ENCODE assay signal across 8 cellular contexts in the genomic region with DNA sequence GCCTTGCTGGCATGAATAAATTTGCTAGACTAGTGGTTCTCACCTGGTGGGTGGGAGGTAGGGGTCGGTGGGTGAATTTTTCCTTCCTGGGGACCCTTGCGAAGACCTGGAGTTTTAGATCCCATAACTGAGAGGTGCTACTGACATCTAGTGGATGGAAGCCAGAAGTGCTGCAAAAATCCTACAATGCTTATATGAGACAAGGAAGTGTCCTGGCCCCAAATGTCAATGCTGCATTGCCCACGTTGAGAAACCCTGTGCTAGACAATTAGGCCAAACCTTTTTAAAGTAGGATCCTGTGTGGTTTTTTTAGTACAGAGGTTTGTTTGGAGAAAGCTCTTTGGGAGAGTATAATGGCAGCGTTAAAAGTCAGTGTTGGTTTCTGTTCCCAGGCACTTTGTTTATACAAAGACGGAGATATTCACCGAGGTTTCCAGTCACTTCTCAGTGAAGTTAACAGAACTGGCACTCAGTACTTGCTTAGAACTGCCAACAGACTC. TPM values are rescaled to one million over a fixed set of nuclear protein-coding genes. Genes with fewer than 3 reads are reported as not detected.
DNase-seq lines count a peak whose midpoint lies in the region; ATAC-seq and TF ChIP-seq lines count a peak whose summit lies in the region.

No MANE protein-coding gene starts in this region.

- H3K27me3 Mint-ChIP-seq in H9 (ENCODE audit: low read depth), result peaks cover 59% of the 10 kb centered on the region
- no peaks in the 10 kb centered on the region for H3K27me3 Mint-ChIP-seq in stimulated activated naive B cell treated with anti-CD40 and anti-IgM and Interleukin-4, amounts not matched to agents 10 μg/mL and 1 μg/mL and 100 μg/mL, for 72 hours

- H3K4me1 ChIP-seq in H9 (ENCODE audit: insufficient read depth, low read length), result no peaks in the 10 kb centered on the region

- H4K8ac ChIP-seq in H9 (replicated peaks; ENCODE audit: insufficient read length, low read depth, low read length), result no peak overlapping the region

- H3K4ac ChIP-seq in H9 (ENCODE audit: low read depth, low read length), result no peak overlapping the region

- ATAC-seq in stimulated activated naive B cell treated with anti-CD40 and anti-IgM and Interleukin-4, amounts not matched to agents 10 μg/mL and 1 μg/mL and 100 μg/mL, for 72 hours (replicated peaks), result peak; percentile 83 to 85

- H3K9ac ChIP-seq in H9 (ENCODE audit: extremely low read depth, insufficient read length, low read length), result no peak overlapping the region

- no peaks in the 10 kb centered on the region for H4K20me1 ChIP-seq in H9 (ENCODE audit: control insufficient read depth, insufficient read depth, insufficient read length)

- H2AK5ac ChIP-seq in H9 (ENCODE audit: insufficient read length, low read length), result no peak overlapping the region

- peak; percentile 85 for TF ChIP-seq CTCF in H9 (conservative IDR thresholded peaks at IDR 0.05)

- H3K36me3 Mint-ChIP-seq in H9 (ENCODE audit: insufficient read depth in 1 of 3, low read depth in 3 of 3), result no peaks in the 10 kb centered on the region; a peak in 1 of 7 replicates
- H3K36me3 Mint-ChIP-seq in stimulated activated naive B cell treated with anti-CD40 and anti-IgM and Interleukin-4, amounts not matched to agents 10 μg/mL and 1 μg/mL and 100 μg/mL, for 72 hours, result peaks cover 14 to 27% of the 10 kb centered on the region in 2 donors

- peaks cover 0 to 9% of the 10 kb centered on the region in 2 experiments; a peak in 3 of 4 replicates for H3K4me1 Mint-ChIP-seq in H9
- peaks cover 19 to 35% of the 10 kb centered on the region in 2 donors for H3K4me1 Mint-ChIP-seq in stimulated activated naive B cell treated with anti-CD40 and anti-IgM and Interleukin-4, amounts not matched to agents 10 μg/mL and 1 μg/mL and 100 μg/mL, for 72 hours

- H3K27ac ChIP-seq in H9 (ENCODE audit: insufficient read length, low read depth, low read length), result no peak overlapping the region

- no peak overlapping the region for H3K56ac ChIP-seq in H9 (ENCODE audit: insufficient read length, low read depth, low read length)

- H3K79me2 ChIP-seq in H9 (ENCODE audit: insufficient read depth, low read length), result no peaks in the 10 kb centered on the region

- no peaks in the 10 kb centered on the region for H3K9me3 Mint-ChIP-seq in H9
- H3K9me3 Mint-ChIP-seq in stimulated activated naive B cell treated with anti-CD40 and anti-IgM and Interleukin-4, amounts not matched to agents 10 μg/mL and 1 μg/mL and 100 μg/mL, for 72 hours, result no peaks in the 10 kb centered on the region

- H3K14ac ChIP-seq in H9 (ENCODE audit: insufficient read depth, low read length), result no peak overlapping the region

- H3K9me3 ChIP-seq in H9 (ENCODE audit: control insufficient read depth, low read depth, low read length), result no peaks in the 10 kb centered on the region

- H3K27ac Mint-ChIP-seq in H9, result no peak overlapping the region; a peak in 1 of 7 replicates
- no peak overlapping the region for H3K27ac Mint-ChIP-seq in stimulated activated naive B cell treated with anti-CD40 and anti-IgM and Interleukin-4, amounts not matched to agents 10 μg/mL and 1 μg/mL and 100 μg/mL, for 72 hours

- H2BK5ac ChIP-seq in H9 (ENCODE audit: insufficient read length, low read length), result no peak overlapping the region

- DNase-seq in activated T-cell treated with anti-CD3 and anti-CD28 coated beads for 4 hours (peak; percentile 21), H9 (peak; percentile 56), M059J (ENCODE audit: low read depth) (peak; percentile 71), SKM-1 (lab: John Stamatoyannopoulos, UW; ENCODE audit: unreplicated experiment) (peak; percentile 33), cerebellum (ENCODE audit: low spot score) (peak; percentile 40), left kidney (ENCODE audit: low read depth, low spot score) (peak; percentile 89)
- DNase-seq in activated T-cell treated with anti-CD3 and anti-CD28 coated beads, Interleukin-2, amount 50 U/mL, for 1 hour, result no peak
- peak; percentile 11 for DNase-seq in stimulated activated naive B cell treated with anti-CD40 and anti-IgM and Interleukin-4, amounts not matched to agents 10 μg/mL and 1 μg/mL and 100 μg/mL, for 72 hours

- H2BK15ac ChIP-seq in H9 (ENCODE audit: low read depth, low read length), result no peak overlapping the region

- H2BK20ac ChIP-seq in H9 (ENCODE audit: low read depth, low read length, poor library complexity, severe bottlenecking), result no peak overlapping the region

- no peak overlapping the region for H2BK120ac ChIP-seq in H9 (ENCODE audit: low read depth, low read length, poor library complexity, severe bottlenecking)

- WGBS in H9 (ENCODE audit: extremely low coverage, insufficient read length, low lambda C conversion rate), result no CpG with 5 or more reads among the region's 6 CpGs

- no peak overlapping the region for H3K23ac ChIP-seq in H9 (ENCODE audit: insufficient read length, low read depth, low read length)

- peak overlapping the region in 1 of 2 experiments; percentile 19; a peak in 1 of 5 replicates for H3K4me3 Mint-ChIP-seq in H9
- H3K4me3 Mint-ChIP-seq in stimulated activated naive B cell treated with anti-CD40 and anti-IgM and Interleukin-4, amounts not matched to agents 10 μg/mL and 1 μg/mL and 100 μg/mL, for 72 hours, result peak overlapping the region in 1 of 2 donors; percentile 66

- H3K27me3 ChIP-seq in H9 (ENCODE audit: insufficient read depth, low read length), result peaks cover 29% of the 10 kb centered on the region

- H3T11ph ChIP-seq in H9 (ENCODE audit: low read length), result no peak overlapping the region

- no peak overlapping the region for H3K18ac ChIP-seq in H9 (ENCODE audit: insufficient read length, low read depth, low read length)

- H3K23me2 ChIP-seq in H9 (ENCODE audit: insufficient read length, low read depth, low read length, poor library complexity, severe bottlenecking), result no peaks in the 10 kb centered on the region

- H2AFZ ChIP-seq in H9 (ENCODE audit: low read length), result no peak overlapping the region

- no peak overlapping the region for H4K5ac ChIP-seq in H9 (ENCODE audit: insufficient read length, low read depth, low read length)

- H2BK12ac ChIP-seq in H9 (ENCODE audit: insufficient read length, low read depth, low read length), result no peak overlapping the region

- H3K4me2 ChIP-seq in H9 (ENCODE audit: insufficient read depth, insufficient read length, low read length), result no peak overlapping the region

- no peaks in the 10 kb centered on the region for H3K79me1 ChIP-seq in H9 (ENCODE audit: insufficient read depth, low read depth, low read length, poor library complexity, severe bottlenecking)

- no peak overlapping the region for H4K91ac ChIP-seq in H9 (ENCODE audit: insufficient read length, low read depth, low read length)

RNA-seq across cellular contexts. Expression of gene SERPINB8, which starts 9.6 kb away (rescaled TPM):
- total RNA-seq in H9 (2021), result 2.1 and 2.9 TPM in 2 replicates
- 24.9 and 27.5 TPM in 2 replicates for total RNA-seq in M059J (2014; rRNA removed; shearing (Covaris generic))
- total RNA-seq in cerebellum, result 1.5 TPM

RNA-seq across cellular contexts. Expression of gene HMSD, which starts 30.4 kb away (rescaled TPM):
- total RNA-seq in H9 (2021) (3.9 and 6.6 TPM in 2 replicates), cerebellum (not detected)
- 0.84 and 1.6 TPM in 2 replicates for total RNA-seq in M059J (2014; rRNA removed; shearing (Covaris generic))
